31 cellular contexts compared by ENCODE assay signal in genomic region chr19:7372810-7373209, GRCh38.
"Had no signal": no experiment of that assay in that cellular context is flagged by ENCODE, and none has a peak within 500 bp of the region (broad histone marks: within the 10 kb centered on the region; RNA-seq: fewer than 3 reads in every experiment).

No MANE protein-coding gene starts in this region.

- H3K27ac ChIP-seq: esophagus squamous epithelium, left lung, ovary, SK-N-MC, upper lobe of right lung, WERI-Rb-1 had no signal

- H3K9me3 ChIP-seq: esophagus squamous epithelium, left lung, ovary, upper lobe of right lung had no signal

- H3K27me3 ChIP-seq: esophagus squamous epithelium, left lung, ovary, upper lobe of right lung had no signal

- ATAC-seq: activated CD4-positive, CD25-positive, alpha-beta regulatory T cell treated with anti-CD3 and anti-CD28 coated beads, Interleukin-2, amount 50 U/mL, for 24 hours; left lung; sciatic nerve; upper lobe of right lung had no signal

- H3K4me3 ChIP-seq: esophagus squamous epithelium, left lung, lung, ovary, SK-N-MC, upper lobe of right lung had no signal

- H3K27ac Mint-ChIP-seq: activated naive CD4-positive, alpha-beta T cell treated with anti-CD3 and anti-CD28 coated beads for 36 hours; activated T-helper 1 cell treated with anti-CD3 and anti-CD28 coated beads, Interleukin-12 subunit alpha, Interleukin-12 subunit beta, Interleukin-2, Interleukin-4 antibody, amounts not matched to agents 30 ng/mL and 10 ng/mL and 1 ng/mL, durations not matched to agents 14 hours and 24 hours and 36 hours; dendritic cell treated with granulocyte-macrophage colony-stimulating factor and Interleukin-4, amounts not matched to agents 40 ng/mL and 50 ng/mL, for 4 days; endodermal cell; nephron progenitor cell; progenitor cell of endocrine pancreas; T-helper 1 cell treated with Interleukin-12 subunit alpha and Interleukin-12 subunit beta and Interleukin-4 antibody, amounts not matched to agents 30 μg/mL and 1 μg/mL, for 36 hours had no signal

- H3K4me1 ChIP-seq: left lung, upper lobe of right lung had no signal

- DNase-seq: activated CD4-positive, alpha-beta T cell treated with anti-CD3 and anti-CD28 coated beads for 48 hours; activated CD4-positive, alpha-beta T cell treated with anti-CD3 and anti-CD28 coated beads, Interleukin-2, amount 50 U/mL, for 48 hours; activated CD8-positive, alpha-beta memory T cell treated with anti-CD3 and anti-CD28 coated beads for 24 hours; activated effector memory CD4-positive, alpha-beta T cell treated with anti-CD3 and anti-CD28 coated beads, Interleukin-2, amount 50 U/mL, for 16 hours; activated naive CD4-positive, alpha-beta T cell treated with anti-CD3 and anti-CD28 coated beads for 36 hours; amygdala; caudate nucleus; endodermal cell; esophagus squamous epithelium; foreskin melanocyte; left lung; mesendoderm; nephron progenitor cell; ovary; retina; small intestine; stimulated activated CD4-positive, alpha-beta T cell treated with anti-CD3 and anti-CD28 coated beads, Interleukin-4, amount 100 ng/mL, for 4 hours; stimulated activated CD8-positive, alpha-beta memory T cell treated with anti-CD3 and anti-CD28 coated beads, Interleukin-4, amount 100 ng/mL, for 48 hours; stimulated activated naive CD4-positive, alpha-beta T cell; SW 1271; T1000; upper lobe of right lung; WERI-Rb-1 had no signal

- H3K36me3 ChIP-seq: esophagus squamous epithelium, ovary, upper lobe of right lung, WERI-Rb-1 had no signal

- H3K9me3 Mint-ChIP-seq: activated naive CD4-positive, alpha-beta T cell treated with anti-CD3 and anti-CD28 coated beads for 36 hours; activated T-helper 1 cell treated with anti-CD3 and anti-CD28 coated beads, Interleukin-12 subunit alpha, Interleukin-12 subunit beta, Interleukin-2, Interleukin-4 antibody, amounts not matched to agents 30 ng/mL and 10 ng/mL and 1 ng/mL, durations not matched to agents 14 hours and 24 hours and 36 hours; dendritic cell treated with granulocyte-macrophage colony-stimulating factor and Interleukin-4, amounts not matched to agents 40 ng/mL and 50 ng/mL, for 4 days; endodermal cell; nephron progenitor cell; T-helper 1 cell treated with Interleukin-12 subunit alpha and Interleukin-12 subunit beta and Interleukin-4 antibody, amounts not matched to agents 30 μg/mL and 1 μg/mL, for 36 hours had no signal

- H3K4me3 Mint-ChIP-seq: activated naive CD4-positive, alpha-beta T cell treated with anti-CD3 and anti-CD28 coated beads for 36 hours; activated T-helper 1 cell treated with anti-CD3 and anti-CD28 coated beads, Interleukin-12 subunit alpha, Interleukin-12 subunit beta, Interleukin-2, Interleukin-4 antibody, amounts not matched to agents 30 ng/mL and 10 ng/mL and 1 ng/mL, durations not matched to agents 14 hours and 24 hours and 36 hours; dendritic cell treated with granulocyte-macrophage colony-stimulating factor and Interleukin-4, amounts not matched to agents 40 ng/mL and 50 ng/mL, for 4 days; endodermal cell; nephron progenitor cell; T-helper 1 cell treated with Interleukin-12 subunit alpha and Interleukin-12 subunit beta and Interleukin-4 antibody, amounts not matched to agents 30 μg/mL and 1 μg/mL, for 36 hours had no signal
